Comparison of ENCODE assay signal across 8 cellular contexts in the genomic region with DNA sequence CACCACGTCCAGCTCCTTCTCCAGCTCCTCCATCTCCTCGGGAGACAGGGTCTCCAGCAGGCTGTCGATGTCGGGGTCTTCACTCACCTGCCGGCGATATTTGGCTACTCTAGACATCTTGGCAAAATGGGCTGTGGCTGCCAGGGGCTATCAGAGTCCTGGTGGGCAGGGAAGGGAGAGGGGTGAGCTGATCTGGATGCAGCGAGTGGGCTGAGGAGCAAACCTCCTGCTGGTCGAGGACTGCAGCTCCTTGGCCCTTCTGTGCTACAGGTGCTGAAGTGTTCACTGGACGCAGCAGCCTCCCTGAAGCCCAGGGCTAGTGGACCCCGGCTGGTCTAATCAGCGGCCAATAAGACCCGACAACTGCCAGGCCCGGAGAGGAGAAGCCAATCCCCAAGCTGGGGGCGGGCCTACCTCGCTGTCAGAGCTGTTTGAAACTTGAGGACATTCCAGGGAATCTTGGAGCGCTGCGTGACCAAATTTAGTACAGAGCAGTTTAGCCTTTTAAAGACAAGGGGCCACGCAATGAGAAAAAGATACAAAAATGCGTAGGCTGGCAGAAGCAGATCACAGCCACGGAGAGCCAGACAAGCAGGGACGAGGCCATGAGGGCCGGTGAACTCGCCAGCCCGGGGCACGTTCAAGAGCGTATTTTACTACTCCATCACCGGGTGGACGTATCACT. TPM values are rescaled to one million over a fixed set of nuclear protein-coding genes. Genes with fewer than 3 reads are reported as not detected.
A peak's percentile ranks its signal among the peaks of the same experiment; 100 is the strongest.
DNase-seq lines count a peak whose midpoint lies in the region; ATAC-seq lines count a peak whose summit lies in the region.

A gene (minus strand): TSS at position 325 of the 685 bp plus-strand sequence. CDS start 208 bp downstream, at position 117.

- H3K36me3 ChIP-seq in iPS-20b (ENCODE audit: insufficient read depth, low read depth, low read length), result no peaks in the 10 kb centered on the region

- ATAC-seq in GM21515 (IDR thresholded peaks at IDR 0.05; ENCODE audit: unreplicated experiment) (no peak), GM18511 (IDR thresholded peaks at IDR 0.05; ENCODE audit: unreplicated experiment) (no peak)

- CTCF ChIA-PET in activated naive CD4-positive, alpha-beta T cell treated with anti-CD3 and anti-CD28 coated beads, Interleukin-2, amount 10 ng/mL, durations not matched to agents 7 days and 5 days (lab: Charles Lee), result interaction anchor here (0.6 to 2.3 kb wide), 4 partner anchors 8 to 201 kb away, joined by 3 to 12 read pairs (median 4); no protein-coding TSS in a partner anchor

- peak within 1 kb of the TSS; percentile 42; the same call in 1 of the 2 replicates for H3K9ac ChIP-seq in iPS-20b (ENCODE audit: low read depth, low read length)

- peaks cover 29% of the 10 kb centered on the region for H3K27me3 ChIP-seq in iPS-20b (ENCODE audit: insufficient read depth, low read length)

- no peaks in the 10 kb centered on the region for H3K36me3 Mint-ChIP-seq in activated naive CD4-positive, alpha-beta T cell treated with anti-CD3 and anti-CD28 coated beads, Interleukin-2, amount 10 ng/mL, durations not matched to agents 7 days and 5 days

- H3K27ac Mint-ChIP-seq in activated naive CD4-positive, alpha-beta T cell treated with anti-CD3 and anti-CD28 coated beads, Interleukin-2, amount 10 ng/mL, durations not matched to agents 7 days and 5 days, result no peak within 1 kb of the TSS

- peaks cover 10% of the 10 kb centered on the region for H3K4me1 Mint-ChIP-seq in activated naive CD4-positive, alpha-beta T cell treated with anti-CD3 and anti-CD28 coated beads, Interleukin-2, amount 10 ng/mL, durations not matched to agents 7 days and 5 days

- H3K9me3 ChIP-seq in iPS-20b (ENCODE audit: insufficient read depth, low read depth, low read length), result no peaks in the 10 kb centered on the region

- peaks cover 75% of the 10 kb centered on the region for H3K27me3 Mint-ChIP-seq in activated naive CD4-positive, alpha-beta T cell treated with anti-CD3 and anti-CD28 coated beads, Interleukin-2, amount 10 ng/mL, durations not matched to agents 7 days and 5 days

- no peak within 1 kb of the TSS for H3K4me3 Mint-ChIP-seq in activated naive CD4-positive, alpha-beta T cell treated with anti-CD3 and anti-CD28 coated beads, Interleukin-2, amount 10 ng/mL, durations not matched to agents 7 days and 5 days

- no peaks in the 10 kb centered on the region for H3K9me3 Mint-ChIP-seq in activated naive CD4-positive, alpha-beta T cell treated with anti-CD3 and anti-CD28 coated beads, Interleukin-2, amount 10 ng/mL, durations not matched to agents 7 days and 5 days

- peaks cover 11% of the 10 kb centered on the region; the same call in 1 of the 2 replicates for H3K4me1 ChIP-seq in iPS-20b (ENCODE audit: insufficient read depth, low read length)

- peak within 1 kb of the TSS; percentile 70 for H3K4me3 ChIP-seq in iPS-20b (ENCODE audit: low read length)

- DNase-seq in ELF-1 (ENCODE audit: low read depth, low spot score), result peak; percentile 94
- DNase-seq in NCI-H460 (ENCODE audit: extremely low read depth, low read depth), result peak; percentile 28
- peak in 46 of 61 donors; percentile 4 to 75 (median 30) for DNase-seq in caudate nucleus (lab: John Stamatoyannopoulos, UW)
- peak; percentile 81 for DNase-seq in retina
- DNase-seq in activated naive CD4-positive, alpha-beta T cell treated with anti-CD3 and anti-CD28 coated beads, Interleukin-2, amount 10 ng/mL, durations not matched to agents 7 days and 5 days, result no peak

- H3K27ac ChIP-seq in caudate nucleus (ENCODE audit: low read depth, low read length), result no peak within 1 kb of the TSS
- H3K27ac ChIP-seq in iPS-20b (ENCODE audit: low read length), result no peak within 1 kb of the TSS

RNA-seq across cellular contexts. Expression of the gene that starts here (rescaled TPM):
- not detected in 2 replicates for total RNA-seq in NCI-H460 (2014; rRNA removed; shearing (Covaris generic))
- polyA plus RNA-seq in NCI-H460 (2014; cell fraction: nucleus; rRNA removed), result not detected in 2 replicates

Comparison
In these comparisons a context has a peak if more than half of its experiments do, and no peak if none do; other contexts are left out.
1. Peak in DNase-seq in NCI-H460; RNA of the gene not detected or under 1 TPM.